In the genomic region with DNA sequence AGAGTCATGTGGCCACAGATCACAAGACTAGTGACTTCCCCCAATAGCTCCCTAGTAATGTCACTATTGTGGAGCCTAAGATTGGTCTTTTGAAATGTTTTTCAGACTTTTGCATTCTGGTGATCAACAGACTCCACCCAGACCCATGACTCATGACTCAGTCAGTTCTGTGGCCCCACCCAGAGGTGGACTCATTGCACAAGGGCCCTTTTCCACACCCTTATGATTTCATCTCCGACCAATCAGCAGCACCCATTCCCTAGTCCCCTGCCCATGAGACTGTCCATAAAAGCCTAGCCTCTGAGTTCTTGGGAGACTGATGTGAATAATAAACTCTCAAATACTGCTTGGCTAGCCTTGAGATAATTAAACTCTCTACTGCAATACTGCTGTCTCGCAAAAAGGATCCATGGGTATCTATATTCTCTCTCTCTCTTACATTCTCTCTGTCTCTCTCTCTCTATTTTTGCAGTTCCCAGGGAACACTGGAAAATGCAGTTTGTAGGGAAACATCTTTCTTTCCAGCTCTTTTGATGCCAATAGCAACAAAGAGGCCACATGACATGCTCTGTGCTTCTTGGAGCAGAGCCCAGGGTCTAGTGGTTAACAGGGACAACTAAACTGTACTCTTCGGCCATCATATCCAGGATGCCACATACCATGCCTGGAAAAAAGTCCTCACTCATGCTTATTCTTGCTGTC, we compare ENCODE assay signal across 12 cellular contexts.
DNase-seq lines count a peak whose midpoint lies in the region; ATAC-seq and TF ChIP-seq lines count a peak whose summit lies in the region.
"Had no signal": no experiment of that assay in that cellular context is flagged by ENCODE, and none has a peak within 500 bp of the region (broad histone marks: within the 10 kb centered on the region; RNA-seq: fewer than 3 reads in every experiment).

No MANE protein-coding gene starts in this region.

- ATAC-seq in mucosa of descending colon (peak; percentile 76), GM21786 (IDR thresholded peaks at IDR 0.05; ENCODE audit: unreplicated experiment) (no peak), GM18498 (IDR thresholded peaks at IDR 0.05; ENCODE audit: unreplicated experiment) (no peak), HG03354 (IDR thresholded peaks at IDR 0.05; ENCODE audit: poor library complexity, severe bottlenecking, unreplicated experiment) (no peak)

- no peak for TF ChIP-seq CTCF in colonic mucosa (IDR thresholded peaks at IDR 0.05)
- no peak for TF ChIP-seq CTCF in mucosa of descending colon (IDR thresholded peaks at IDR 0.05)

- H3K4me3 ChIP-seq in colonic mucosa, result no peak overlapping the region
- no peak overlapping the region for H3K4me3 ChIP-seq in mucosa of descending colon
- H3K4me3 ChIP-seq: dorsolateral prefrontal cortex had no signal

- no peak overlapping the region for H3K27ac ChIP-seq in colonic mucosa
- H3K27ac ChIP-seq: dorsolateral prefrontal cortex had no signal

- no peaks in the 10 kb centered on the region for H3K36me3 ChIP-seq in colonic mucosa
- no peaks in the 10 kb centered on the region for H3K36me3 ChIP-seq in mucosa of descending colon (ENCODE audit: low read depth)

- no peak overlapping the region for H3K9ac ChIP-seq in colonic mucosa (ENCODE audit: low read depth in 2 of 2, low read length in 2 of 2)

- peaks cover 4% of the 10 kb centered on the region for H3K4me1 ChIP-seq in colonic mucosa
- H3K4me1 ChIP-seq in mucosa of descending colon (ENCODE audit: low read depth), result peaks cover 6% of the 10 kb centered on the region

- intact Hi-C loops in colonic mucosa (cut with DNase I) (no loop called here), mucosa of descending colon (cut with DNase I, micrococcal nuclease) (no loop called here)

- peak; percentile 39 for DNase-seq in Daoy (ENCODE audit: low read depth)
- DNase-seq in NCI-H226, result peak; percentile 14
- peak; percentile 59 for DNase-seq in colonic mucosa
- DNase-seq in mucosa of descending colon, result peak in 1 of 3 donors; percentile 35
- no peak for DNase-seq in NCI-H187 treated with DMSO at 0.1 percent for 48 hours (lab: John Stamatoyannopoulos, UW)
- DNase-seq: activated naive CD4-positive, alpha-beta T cell treated with Interleukin-2 at 50 U/mL for 16 hours; COR-L47; dorsolateral prefrontal cortex; IMR-90 had no signal

- H3K9me3 ChIP-seq in colonic mucosa, result no peaks in the 10 kb centered on the region
- H3K9me3 ChIP-seq in mucosa of descending colon, result peaks cover 8% of the 10 kb centered on the region

- no peaks in the 10 kb centered on the region for H3K27me3 ChIP-seq in colonic mucosa
